Comparison of ENCODE assay signal across 8 cellular contexts in genomic region chr7:128410092-128410665, GRCh38. TPM values are rescaled to one million over a fixed set of nuclear protein-coding genes. Genes with fewer than 3 reads are reported as not detected.
DNase-seq lines count a peak whose midpoint lies in the region; ATAC-seq and TF ChIP-seq lines count a peak whose summit lies in the region.

No MANE protein-coding gene starts in this region.

- TF ChIP-seq CTCF in heart right ventricle (IDR thresholded peaks at IDR 0.05): no peak
- TF ChIP-seq CTCF in psoas muscle (IDR thresholded peaks at IDR 0.05): no peak

- H3K4me1 ChIP-seq in BLaER1 (peaks cover 38% of the 10 kb centered on the region), heart right ventricle (peaks cover 7 to 48% (median 43%) of the 10 kb centered on the region in 9 donors), psoas muscle (peaks cover 7% of the 10 kb centered on the region)

- peak overlapping the region; percentile 89 for H3K4me3 Mint-ChIP-seq in activated naive CD8-positive, alpha-beta T cell

- H3K4me1 Mint-ChIP-seq in activated naive CD8-positive, alpha-beta T cell (ENCODE audit: low read depth): peaks cover 25% of the 10 kb centered on the region

- H3K9me3 ChIP-seq in BLaER1 (no peaks in the 10 kb centered on the region), heart right ventricle (peaks cover 0 to 5% (median 0%) of the 10 kb centered on the region in 11 donors), psoas muscle (no peaks in the 10 kb centered on the region)

- H3K27ac ChIP-seq in BLaER1: peak overlapping the region; percentile 39; the same call in 1 of the 2 replicates
- H3K27ac ChIP-seq in heart right ventricle: peak overlapping the region in 9 of 10 donors; percentile 59 to 95 (median 81)
- peak overlapping the region; percentile 71 for H3K27ac ChIP-seq in psoas muscle

- H3K4me3 ChIP-seq in BLaER1 (peak overlapping the region; percentile 71), heart right ventricle (peak overlapping the region; percentile 41 to 84 (median 69)), psoas muscle (peak overlapping the region; percentile 77)

- peak; percentile 8 for ATAC-seq in GM19372 (IDR thresholded peaks at IDR 0.05; ENCODE audit: low read depth, unreplicated experiment)
- ATAC-seq in HG03520 (IDR thresholded peaks at IDR 0.05; ENCODE audit: unreplicated experiment): peak; percentile 13
- ATAC-seq in heart right ventricle: peak; percentile 13 to 47 (median 30)
- peak; percentile 33 to 60 (median 44) for ATAC-seq in psoas muscle

- H3K9ac ChIP-seq in BLaER1: peak overlapping the region; percentile 75

- H3K36me3 ChIP-seq in BLaER1 (no peaks in the 10 kb centered on the region), heart right ventricle (no peaks in the 10 kb centered on the region), psoas muscle (ENCODE audit: insufficient read depth in 1 of 2, low read depth in 1 of 2) (no peaks in the 10 kb centered on the region)

- no peak overlapping the region for H3K27ac Mint-ChIP-seq in activated naive CD8-positive, alpha-beta T cell

- intact Hi-C loops in heart right ventricle (cut with DNase I) (no loop called here), psoas muscle (cut with DNase I) (no loop called here)

- H4K20me1 ChIP-seq in BLaER1: peaks cover 2% of the 10 kb centered on the region; the same call in 1 of the 2 replicates

- peak overlapping the region; percentile 93 for H3K4me2 ChIP-seq in BLaER1

- no peaks in the 10 kb centered on the region for H3K27me3 Mint-ChIP-seq in activated naive CD8-positive, alpha-beta T cell

- peak; percentile 84 for DNase-seq in RKO (ENCODE audit: low spot score)
- no peak for DNase-seq in heart right ventricle
- peak in 1 of 2 donors; percentile 61 for DNase-seq in psoas muscle
- no peak for DNase-seq in COR-L47 (lab: John Stamatoyannopoulos, UW)

- no peaks in the 10 kb centered on the region for H3K36me3 Mint-ChIP-seq in activated naive CD8-positive, alpha-beta T cell

- WGBS in heart right ventricle, 2 donors: 1% methylated on average over 31 of the region's 31 CpGs
- 1 to 2% (median 2%) methylated on average over 25 to 31 of the region's 31 CpGs for WGBS in psoas muscle, 3 donors

- H3K27me3 ChIP-seq in BLaER1 (no peaks in the 10 kb centered on the region), heart right ventricle (no peaks in the 10 kb centered on the region), psoas muscle (ENCODE audit: insufficient read depth in 3 of 3, low read length in 2 of 3) (peaks cover 0 to 3% (median 1%) of the 10 kb centered on the region in 3 donors)

- no peaks in the 10 kb centered on the region for H3K9me3 Mint-ChIP-seq in activated naive CD8-positive, alpha-beta T cell (ENCODE audit: low read depth)

RNA-seq across cellular contexts. Expression of gene IMPDH1, which starts 0.4 kb away (rescaled TPM):
- 10 to 100 TPM in 9 of 10 donors, 1 to 10 TPM in 1; 9.3 to 32.8 (median 13.6) TPM for total RNA-seq in heart right ventricle
- polyA plus RNA-seq in heart right ventricle: 10 to 100 TPM; 22.7 to 23.0 TPM
- 10 to 100 TPM in 1 of 4 donors, 1 to 10 TPM in 3; 6.2 to 10.3 (median 8.6) TPM for total RNA-seq in psoas muscle
- 1 to 10 TPM; 5.6 to 8.8 (median 6.2) TPM for polyA plus RNA-seq in psoas muscle

RNA-seq across cellular contexts. Expression of gene HILPDA, which starts 45.5 kb away (rescaled TPM):
- total RNA-seq in heart right ventricle (10 to 100 TPM in 3 of 10 donors, 1 to 10 TPM in 7; 4.5 to 65.0 (median 6.7) TPM), psoas muscle (1 to 10 TPM; 1.9 to 6.0 (median 2.8) TPM)
- polyA plus RNA-seq in heart right ventricle (1 to 10 TPM; 5.6 to 8.3 TPM), psoas muscle (1 to 10 TPM; 4.1 to 9.7 (median 8.5) TPM)

RNA-seq across cellular contexts. Expression of gene PRRT4, which starts 48.7 kb away (rescaled TPM):
- total RNA-seq in heart right ventricle (1 to 10 TPM in 9 of 10 donors, under 1 TPM in 1; 0.73 to 3.1 (median 2.0) TPM), psoas muscle (10 to 100 TPM in 2 of 4 donors, 1 to 10 TPM in 2; 2.0 to 27.7 (median 8.1) TPM)
- polyA plus RNA-seq in heart right ventricle (1 to 10 TPM in 1 of 2 donors, under 1 TPM in 1; 0.67 to 2.0 TPM), psoas muscle (1 to 10 TPM in 2 of 3 donors, under 1 TPM in 1; 0.87 to 3.5 (median 3.0) TPM)
